Comparison of ENCODE assay signal across 23 cellular contexts in genomic region chr1:53529555-53529954, GRCh38.
"Had no signal": no experiment of that assay in that cellular context is flagged by ENCODE, and none has a peak within 500 bp of the region (broad histone marks: within the 10 kb centered on the region; RNA-seq: fewer than 3 reads in every experiment).

No MANE protein-coding gene starts in this region.

- H3K4me1 ChIP-seq: colonic mucosa, foreskin keratinocyte had no signal

- H3K36me3 ChIP-seq: colonic mucosa, esophagus muscularis mucosa, esophagus squamous epithelium, gastrocnemius medialis, gastroesophageal sphincter, heart left ventricle, heart right ventricle had no signal

- H3K4me3 ChIP-seq: colonic mucosa, coronary artery, dorsolateral prefrontal cortex, esophagus muscularis mucosa, esophagus squamous epithelium, gastrocnemius medialis, gastroesophageal sphincter, heart left ventricle, heart right ventricle had no signal

- H3K27me3 ChIP-seq: colonic mucosa, dorsolateral prefrontal cortex, esophagus muscularis mucosa, gastrocnemius medialis, gastroesophageal sphincter had no signal

- DNase-seq: colonic mucosa; cortex of kidney; dermis blood vessel endothelial cell; dorsolateral prefrontal cortex; effector CD4-positive, alpha-beta T cell; effector CD8-positive, alpha-beta T cell; effector memory CD4-positive, alpha-beta T cell; effector memory CD8-positive, alpha-beta T cell; endodermal cell; erythroblast; esophagus squamous epithelium; foreskin fibroblast; foreskin keratinocyte; foreskin melanocyte; gastrocnemius medialis; glutamatergic neuron; head of caudate nucleus; heart left ventricle; heart right ventricle had no signal

- ATAC-seq: effector memory CD8-positive, alpha-beta T cell; foreskin keratinocyte; gastrocnemius medialis; gastroesophageal sphincter; heart left ventricle; heart right ventricle had no signal

- H3K27ac ChIP-seq: colonic mucosa, coronary artery, dorsolateral prefrontal cortex, epithelial cell of prostate, esophagus muscularis mucosa, esophagus squamous epithelium, foreskin keratinocyte, gastrocnemius medialis, gastroesophageal sphincter, heart left ventricle, heart right ventricle had no signal

- H3K9me3 ChIP-seq: colonic mucosa, esophagus muscularis mucosa, esophagus squamous epithelium, gastrocnemius medialis, gastroesophageal sphincter, heart left ventricle, heart right ventricle had no signal
